ENCODE assay signal across 8 cellular contexts in the genomic region with DNA sequence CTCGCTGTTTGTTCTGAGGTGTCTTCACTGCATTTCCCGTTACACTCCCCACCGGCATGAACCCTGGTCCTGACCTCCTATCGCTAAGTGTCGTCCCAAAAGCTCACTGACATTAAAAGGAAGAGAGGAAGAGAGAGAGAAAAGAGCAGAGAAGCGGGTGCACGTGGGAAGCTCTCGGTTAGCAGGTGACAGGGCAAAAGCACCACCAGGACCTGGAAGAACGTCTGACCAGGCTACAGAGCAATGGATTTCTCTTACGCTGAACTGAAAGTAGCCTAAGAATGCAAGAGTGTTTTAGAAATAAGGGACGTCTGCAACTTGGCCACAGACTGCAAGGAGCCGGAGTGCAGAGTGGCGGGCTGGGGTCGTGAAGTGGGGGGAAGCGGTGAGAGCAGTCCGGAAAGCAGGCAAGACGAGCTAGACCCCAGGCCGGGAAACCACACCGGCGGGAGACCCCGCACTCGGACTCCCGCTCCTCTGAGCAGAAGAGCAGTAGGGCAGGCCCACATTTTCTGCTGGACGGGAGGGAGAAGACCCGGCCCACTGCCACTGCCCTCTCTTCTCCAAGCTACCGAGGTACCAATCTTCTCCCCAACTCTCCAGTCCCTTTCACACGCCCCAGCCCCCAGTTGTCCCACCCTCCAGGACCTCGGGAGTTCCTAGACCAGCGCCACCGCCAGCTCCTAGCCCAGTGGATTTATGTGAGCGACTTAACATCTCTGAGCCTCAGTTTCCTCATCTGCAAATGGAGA. TPM values are rescaled to one million over a fixed set of nuclear protein-coding genes. Genes with fewer than 3 reads are reported as not detected.
DNase-seq lines count a peak whose midpoint lies in the region; ATAC-seq and TF ChIP-seq lines count a peak whose summit lies in the region.

No MANE protein-coding gene starts in this region.

- peak overlapping the region; percentile 77 for H3K4me3 ChIP-seq in rectal smooth muscle tissue (ENCODE audit: low read length)

- H3K4me1 ChIP-seq in rectal smooth muscle tissue (ENCODE audit: control insufficient read depth, insufficient read depth, low read length) = no peaks in the 10 kb centered on the region

- peak overlapping the region; percentile 76 for H3K27ac ChIP-seq in rectal smooth muscle tissue (ENCODE audit: low read depth, low read length)

- H3K4me1 Mint-ChIP-seq in IgD-negative memory B cell (peaks cover 15 to 32% (median 29%) of the 10 kb centered on the region in 3 donors), glutamatergic neuron (ENCODE audit: low read depth, unreplicated experiment) (peaks cover 12% of the 10 kb centered on the region)
- peaks cover 50% of the 10 kb centered on the region for H3K4me1 Mint-ChIP-seq in activated T-cell treated with anti-CD3 and anti-CD28 coated beads, Interleukin-2, amount 50 U/mL, for 24 hours (ENCODE audit: low read depth)

- no peak for TF ChIP-seq CTCF in glutamatergic neuron (IDR thresholded peaks at IDR 0.05; ENCODE audit: partially characterized antibody, unreplicated experiment)

- H3K36me3 Mint-ChIP-seq in IgD-negative memory B cell = no peaks in the 10 kb centered on the region
- peaks cover 9% of the 10 kb centered on the region for H3K36me3 Mint-ChIP-seq in activated T-cell treated with anti-CD3 and anti-CD28 coated beads, Interleukin-2, amount 50 U/mL, for 24 hours (ENCODE audit: low read depth)
- H3K36me3 Mint-ChIP-seq in glutamatergic neuron (ENCODE audit: unreplicated experiment) = no peaks in the 10 kb centered on the region

- ATAC-seq in GM18870 (IDR thresholded peaks at IDR 0.05; ENCODE audit: unreplicated experiment) = no peak

- H3K9me3 Mint-ChIP-seq in IgD-negative memory B cell (peaks cover 0 to 5% (median 0%) of the 10 kb centered on the region in 3 donors), glutamatergic neuron (ENCODE audit: unreplicated experiment) (peaks cover 33% of the 10 kb centered on the region)
- no peaks in the 10 kb centered on the region for H3K9me3 Mint-ChIP-seq in activated T-cell treated with anti-CD3 and anti-CD28 coated beads, Interleukin-2, amount 50 U/mL, for 24 hours

- H3K27ac Mint-ChIP-seq in IgD-negative memory B cell (peak overlapping the region; percentile 92 to 95 (median 94)), glutamatergic neuron (ENCODE audit: unreplicated experiment) (peak overlapping the region; percentile 57)
- H3K27ac Mint-ChIP-seq in activated T-cell treated with anti-CD3 and anti-CD28 coated beads, Interleukin-2, amount 50 U/mL, for 24 hours = peak overlapping the region; percentile 99

- H3K9ac ChIP-seq in rectal smooth muscle tissue (ENCODE audit: low read length) = no peak overlapping the region

- no peaks in the 10 kb centered on the region for H3K36me3 ChIP-seq in rectal smooth muscle tissue (ENCODE audit: control insufficient read depth, insufficient read depth, low read length)

- H3K4me3 Mint-ChIP-seq in IgD-negative memory B cell = peak overlapping the region; percentile 90 to 95 (median 92)
- peak overlapping the region; percentile 90 for H3K4me3 Mint-ChIP-seq in activated T-cell treated with anti-CD3 and anti-CD28 coated beads, Interleukin-2, amount 50 U/mL, for 24 hours
- peak overlapping the region; percentile 98 for H3K4me3 Mint-ChIP-seq in glutamatergic neuron (ENCODE audit: unreplicated experiment)

- DNase-seq in Ammon's horn (ENCODE audit: low spot score) = peak; percentile 10
- DNase-seq in activated T-cell treated with anti-CD3 and anti-CD28 coated beads, Interleukin-2, amount 50 U/mL, for 24 hours = peak; percentile 69
- peak; percentile 41 for DNase-seq in glutamatergic neuron
- no peak for DNase-seq in GOT3 (lab: John Stamatoyannopoulos, UW)
- DNase-seq in NCI-H1436 (lab: John Stamatoyannopoulos, UW) = no peak

- H3K27me3 ChIP-seq in rectal smooth muscle tissue (ENCODE audit: control insufficient read depth, insufficient read depth, low read length) = no peaks in the 10 kb centered on the region

- H3K27me3 Mint-ChIP-seq in IgD-negative memory B cell (no peaks in the 10 kb centered on the region), glutamatergic neuron (ENCODE audit: unreplicated experiment) (peaks cover 31% of the 10 kb centered on the region)
- peaks cover 3% of the 10 kb centered on the region for H3K27me3 Mint-ChIP-seq in activated T-cell treated with anti-CD3 and anti-CD28 coated beads, Interleukin-2, amount 50 U/mL, for 24 hours

RNA-seq across cellular contexts. Expression of gene MPZL1, which starts 8.3 kb away (rescaled TPM):
- polyA plus RNA-seq in IgD-negative memory B cell = 33.8 TPM
- 149 TPM for total RNA-seq in glutamatergic neuron (ENCODE audit: unreplicated experiment)

Comparison
In these comparisons a context has a peak if more than half of its experiments do, and no peak if none do; other contexts are left out.
1. DNase-seq: peak in Ammon's horn (single experiment), activated T-cell treated with anti-CD3 and anti-CD28 coated beads, Interleukin-2, amount 50 U/mL, for 24 hours (single experiment) and glutamatergic neuron (single experiment); none in GOT3 (single experiment) and NCI-H1436 (single experiment).
2. Peak in every context shown above with its lines, with median percentiles within 50 percentile points of each other: H3K27ac Mint-ChIP-seq and H3K4me3 Mint-ChIP-seq.